ENCODE assay signal across 1 cellular context in the genomic region with DNA sequence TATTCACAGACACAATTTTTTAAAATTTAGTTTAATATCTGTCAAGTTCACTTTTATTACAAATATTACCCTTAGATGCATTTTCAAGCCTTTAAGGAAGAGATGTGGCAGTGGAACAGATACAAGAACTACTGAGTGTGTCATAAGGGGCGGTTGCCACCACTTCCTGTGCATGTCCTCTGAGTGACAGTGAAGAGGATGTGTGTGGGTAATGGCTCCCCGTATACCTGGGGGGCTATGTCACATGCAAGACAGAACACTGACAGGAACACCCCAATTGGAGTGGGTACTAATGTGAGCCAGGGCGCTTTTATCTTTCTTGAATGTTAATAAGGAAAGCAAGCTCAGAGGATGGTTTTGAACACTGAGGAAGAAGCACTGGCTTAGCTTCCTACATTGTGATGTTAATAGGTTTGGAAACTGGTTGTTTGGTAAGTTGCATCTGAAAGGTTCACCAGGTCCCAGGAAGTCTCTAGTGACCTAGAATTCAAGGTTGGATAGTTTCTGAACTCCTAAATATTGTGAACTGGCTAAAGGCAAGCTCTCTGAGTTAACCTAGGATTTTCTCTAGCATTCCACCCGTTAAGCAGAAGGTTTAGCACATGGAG.
TF ChIP-seq lines count a peak whose summit lies in the region.

No MANE protein-coding gene starts in this region.

TF ChIP-seq in GM12878, 131 proteins besides CTCF, POLR2A, EP300 and RAD21 (continued from another document):
- TF ChIP-seq, protein P1, sequence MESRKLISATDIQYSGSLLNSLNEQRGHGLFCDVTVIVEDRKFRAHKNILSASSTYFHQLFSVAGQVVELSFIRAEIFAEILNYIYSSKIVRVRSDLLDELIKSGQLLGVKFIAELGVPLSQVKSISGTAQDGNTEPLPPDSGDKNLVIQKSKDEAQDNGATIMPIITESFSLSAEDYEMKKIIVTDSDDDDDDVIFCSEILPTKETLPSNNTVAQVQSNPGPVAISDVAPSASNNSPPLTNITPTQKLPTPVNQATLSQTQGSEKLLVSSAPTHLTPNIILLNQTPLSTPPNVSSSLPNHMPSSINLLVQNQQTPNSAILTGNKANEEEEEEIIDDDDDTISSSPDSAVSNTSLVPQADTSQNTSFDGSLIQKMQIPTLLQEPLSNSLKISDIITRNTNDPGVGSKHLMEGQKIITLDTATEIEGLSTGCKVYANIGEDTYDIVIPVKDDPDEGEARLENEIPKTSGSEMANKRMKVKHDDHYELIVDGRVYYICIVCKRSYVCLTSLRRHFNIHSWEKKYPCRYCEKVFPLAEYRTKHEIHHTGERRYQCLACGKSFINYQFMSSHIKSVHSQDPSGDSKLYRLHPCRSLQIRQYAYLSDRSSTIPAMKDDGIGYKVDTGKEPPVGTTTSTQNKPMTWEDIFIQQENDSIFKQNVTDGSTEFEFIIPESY (IDR thresholded peaks at IDR 0.05): no peak
- no peak for TF ChIP-seq TCF7 (IDR thresholded peaks at IDR 0.05; ENCODE audit: borderline replicate concordance)
- TF ChIP-seq, protein P2, sequence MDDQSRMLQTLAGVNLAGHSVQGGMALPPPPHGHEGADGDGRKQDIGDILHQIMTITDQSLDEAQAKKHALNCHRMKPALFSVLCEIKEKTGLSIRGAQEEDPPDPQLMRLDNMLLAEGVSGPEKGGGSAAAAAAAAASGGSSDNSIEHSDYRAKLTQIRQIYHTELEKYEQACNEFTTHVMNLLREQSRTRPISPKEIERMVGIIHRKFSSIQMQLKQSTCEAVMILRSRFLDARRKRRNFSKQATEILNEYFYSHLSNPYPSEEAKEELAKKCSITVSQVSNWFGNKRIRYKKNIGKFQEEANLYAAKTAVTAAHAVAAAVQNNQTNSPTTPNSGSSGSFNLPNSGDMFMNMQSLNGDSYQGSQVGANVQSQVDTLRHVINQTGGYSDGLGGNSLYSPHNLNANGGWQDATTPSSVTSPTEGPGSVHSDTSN (IDR thresholded peaks at IDR 0.05; ENCODE audit: insufficient replicate concordance, low read depth, low read length): peak; percentile 85
- peak; percentile 52; the same call in 1 of the 2 replicates for TF ChIP-seq SPI1 (IDR thresholded peaks at IDR 0.05; ENCODE audit: borderline replicate concordance, insufficient read depth, low read depth, low read length)
- TF ChIP-seq CEBPB (IDR thresholded peaks at IDR 0.05; ENCODE audit: borderline replicate concordance in 1 of 2, low read depth in 2 of 2, low read length in 2 of 2): no peak
- TF ChIP-seq MEF2B (IDR thresholded peaks at IDR 0.05; ENCODE audit: partially characterized antibody, poor library complexity, severe bottlenecking): no peak
- peak; percentile 28; the same call in 1 of the 2 replicates for TF ChIP-seq ATF2 (IDR thresholded peaks at IDR 0.05; ENCODE audit: low read length)
- no peak for TF ChIP-seq HCFC1 (IDR thresholded peaks at IDR 0.05; ENCODE audit: low read length)
- no peak for TF ChIP-seq MYB (IDR thresholded peaks at IDR 0.05; ENCODE audit: borderline replicate concordance, low read depth, low read length)
- no peak for TF ChIP-seq STAT3 (IDR thresholded peaks at IDR 0.05; ENCODE audit: low read depth, low read length)
- TF ChIP-seq, protein P3, sequence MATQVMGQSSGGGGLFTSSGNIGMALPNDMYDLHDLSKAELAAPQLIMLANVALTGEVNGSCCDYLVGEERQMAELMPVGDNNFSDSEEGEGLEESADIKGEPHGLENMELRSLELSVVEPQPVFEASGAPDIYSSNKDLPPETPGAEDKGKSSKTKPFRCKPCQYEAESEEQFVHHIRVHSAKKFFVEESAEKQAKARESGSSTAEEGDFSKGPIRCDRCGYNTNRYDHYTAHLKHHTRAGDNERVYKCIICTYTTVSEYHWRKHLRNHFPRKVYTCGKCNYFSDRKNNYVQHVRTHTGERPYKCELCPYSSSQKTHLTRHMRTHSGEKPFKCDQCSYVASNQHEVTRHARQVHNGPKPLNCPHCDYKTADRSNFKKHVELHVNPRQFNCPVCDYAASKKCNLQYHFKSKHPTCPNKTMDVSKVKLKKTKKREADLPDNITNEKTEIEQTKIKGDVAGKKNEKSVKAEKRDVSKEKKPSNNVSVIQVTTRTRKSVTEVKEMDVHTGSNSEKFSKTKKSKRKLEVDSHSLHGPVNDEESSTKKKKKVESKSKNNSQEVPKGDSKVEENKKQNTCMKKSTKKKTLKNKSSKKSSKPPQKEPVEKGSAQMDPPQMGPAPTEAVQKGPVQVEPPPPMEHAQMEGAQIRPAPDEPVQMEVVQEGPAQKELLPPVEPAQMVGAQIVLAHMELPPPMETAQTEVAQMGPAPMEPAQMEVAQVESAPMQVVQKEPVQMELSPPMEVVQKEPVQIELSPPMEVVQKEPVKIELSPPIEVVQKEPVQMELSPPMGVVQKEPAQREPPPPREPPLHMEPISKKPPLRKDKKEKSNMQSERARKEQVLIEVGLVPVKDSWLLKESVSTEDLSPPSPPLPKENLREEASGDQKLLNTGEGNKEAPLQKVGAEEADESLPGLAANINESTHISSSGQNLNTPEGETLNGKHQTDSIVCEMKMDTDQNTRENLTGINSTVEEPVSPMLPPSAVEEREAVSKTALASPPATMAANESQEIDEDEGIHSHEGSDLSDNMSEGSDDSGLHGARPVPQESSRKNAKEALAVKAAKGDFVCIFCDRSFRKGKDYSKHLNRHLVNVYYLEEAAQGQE (IDR thresholded peaks at IDR 0.05; ENCODE audit: low read depth, low read length): no peak
- no peak for TF ChIP-seq MYC (IDR thresholded peaks at IDR 0.05; ENCODE audit: insufficient read depth, insufficient read length, insufficient replicate concordance, low read length, severe bottlenecking)
- TF ChIP-seq, protein P4, sequence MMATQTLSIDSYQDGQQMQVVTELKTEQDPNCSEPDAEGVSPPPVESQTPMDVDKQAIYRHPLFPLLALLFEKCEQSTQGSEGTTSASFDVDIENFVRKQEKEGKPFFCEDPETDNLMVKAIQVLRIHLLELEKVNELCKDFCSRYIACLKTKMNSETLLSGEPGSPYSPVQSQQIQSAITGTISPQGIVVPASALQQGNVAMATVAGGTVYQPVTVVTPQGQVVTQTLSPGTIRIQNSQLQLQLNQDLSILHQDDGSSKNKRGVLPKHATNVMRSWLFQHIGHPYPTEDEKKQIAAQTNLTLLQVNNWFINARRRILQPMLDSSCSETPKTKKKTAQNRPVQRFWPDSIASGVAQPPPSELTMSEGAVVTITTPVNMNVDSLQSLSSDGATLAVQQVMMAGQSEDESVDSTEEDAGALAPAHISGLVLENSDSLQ (IDR thresholded peaks at IDR 0.05): peak; percentile 93
- TF ChIP-seq NFIC (IDR thresholded peaks at IDR 0.05; ENCODE audit: low read depth, low read length): 0 out of 2 replicates have a peak, but pooled peaks have one; percentile 38
- TF ChIP-seq CBX3 (IDR thresholded peaks at IDR 0.05; ENCODE audit: borderline replicate concordance, low read depth): no peak
- TF ChIP-seq SMC3 (IDR thresholded peaks at IDR 0.05; ENCODE audit: borderline replicate concordance, low read length): no peak
- TF ChIP-seq FOS (IDR thresholded peaks at IDR 0.05; ENCODE audit: borderline replicate concordance, extremely low read depth, insufficient read length): no peak
- peak in 1 of 2 experiments; percentile 43; a peak in 1 of 4 replicates for TF ChIP-seq ETV6 (conservative IDR thresholded peaks at IDR 0.05 in 1 of 2, IDR thresholded peaks at IDR 0.05 in 1 of 2; ENCODE audit: borderline replicate concordance in 1 of 2, low read depth in 1 of 2)
- peak; percentile 71 for TF ChIP-seq RUNX3 (IDR thresholded peaks at IDR 0.05; ENCODE audit: low read length)
- 0 out of 2 replicates have a peak, but pooled peaks have one; percentile 10 for TF ChIP-seq CREM (IDR thresholded peaks at IDR 0.05; ENCODE audit: low read depth)
